ENCODE assay signal across 26 cellular contexts in genomic region chr19:30206187-30206586, GRCh38.
"Had no signal": no experiment of that assay in that cellular context is flagged by ENCODE, and none has a peak within 500 bp of the region (broad histone marks: within the 10 kb centered on the region; RNA-seq: fewer than 3 reads in every experiment).

No MANE protein-coding gene starts in this region.

- ATAC-seq: activated CD4-positive, alpha-beta T cell treated with anti-CD3 and anti-CD28 coated beads for 36 hours; activated CD8-positive, alpha-beta T cell treated with anti-CD3 and anti-CD28 coated beads for 36 hours; activated naive CD8-positive, alpha-beta T cell treated with anti-CD3 and anti-CD28 coated beads, Interleukin-2, amount 50 U/mL, for 24 hours; body of pancreas had no signal

- DNase-seq: activated CD4-positive, alpha-beta T cell treated with anti-CD3 and anti-CD28 coated beads for 36 hours; activated CD4-positive, alpha-beta T cell treated with anti-CD3 and anti-CD28 coated beads, Interleukin-2, amount 10 ng/mL, durations not matched to agents 7 days and 5 days; activated CD4-positive, alpha-beta T cell treated with anti-CD3 and anti-CD28 coated beads, Interleukin-2, amount 50 U/mL, for 48 hours; activated CD4-positive, CD25-positive, alpha-beta regulatory T cell; activated CD4-positive, CD25-positive, alpha-beta regulatory T cell treated with anti-CD3 and anti-CD28 coated beads, Interleukin-2, amount 50 U/mL, for 72 hours; activated CD8-positive, alpha-beta memory T cell treated with anti-CD3 and anti-CD28 coated beads for 24 hours; activated CD8-positive, alpha-beta T cell treated with anti-CD3 and anti-CD28 coated beads for 36 hours; activated effector memory CD4-positive, alpha-beta T cell treated with anti-CD3 and anti-CD28 coated beads, Interleukin-2, amount 50 U/mL, for 16 hours; activated naive CD4-positive, alpha-beta T cell treated with anti-CD3 and anti-CD28 coated beads for 36 hours; activated naive CD8-positive, alpha-beta T cell treated with anti-CD3 and anti-CD28 coated beads for 36 hours; activated naive CD8-positive, alpha-beta T cell treated with anti-CD3 and anti-CD28 coated beads, Interleukin-2, amount 50 U/mL, for 24 hours; activated T-cell treated with anti-CD3 and anti-CD28 coated beads, Interleukin-2, amount 50 U/mL, for 48 hours; adrenal gland; amygdala; aorta; body of pancreas; cortex of kidney; dermis blood vessel endothelial cell; effector CD8-positive, alpha-beta T cell; foreskin fibroblast; head of caudate nucleus; T-helper 2 cell had no signal

- H3K9me3 ChIP-seq: adrenal gland, body of pancreas had no signal

- H3K4me1 ChIP-seq: adrenal gland, body of pancreas had no signal

- FAIRE-seq: endometrium, endothelial cell of umbilical vein, frontal cortex had no signal

- H3K4me3 ChIP-seq: adrenal gland, body of pancreas had no signal

- H3K27ac ChIP-seq: adrenal gland, body of pancreas, epithelial cell of prostate had no signal
